In the genomic region with DNA sequence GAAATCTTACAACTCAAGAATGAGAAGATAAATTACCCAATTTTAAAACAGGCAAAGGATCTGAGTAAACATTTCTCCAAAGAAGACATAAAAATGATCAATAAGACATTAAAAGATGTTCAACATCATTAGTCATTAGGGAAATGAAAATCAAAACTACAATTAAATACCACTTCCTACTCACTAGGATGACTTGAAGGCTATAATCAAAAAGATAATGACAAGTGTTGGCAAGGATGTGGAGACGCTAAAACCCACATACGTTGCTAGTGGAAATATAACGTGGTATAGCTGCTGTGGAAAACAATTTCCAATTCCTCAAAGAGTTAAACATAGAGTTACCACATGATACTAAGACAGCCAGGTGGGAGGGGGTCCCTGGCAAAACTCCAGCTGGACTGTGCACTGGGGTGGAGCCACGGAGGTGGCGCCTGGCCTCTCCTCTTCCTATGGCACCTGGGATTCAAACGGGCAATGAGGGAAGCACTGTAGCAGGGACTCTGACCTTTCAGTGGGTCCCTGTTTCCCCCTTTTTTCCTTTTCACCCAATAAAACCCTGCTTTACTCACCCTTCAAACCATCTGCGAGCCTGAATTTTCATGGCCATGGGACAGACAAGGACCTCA, we compare ENCODE assay signal across 1 cellular context.
TF ChIP-seq lines count a peak whose summit lies in the region.

No MANE protein-coding gene starts in this region.

TF ChIP-seq in GM12878, 131 proteins besides CTCF, POLR2A, EP300 and RAD21 (continued from another document):
- TF ChIP-seq, protein P1, sequence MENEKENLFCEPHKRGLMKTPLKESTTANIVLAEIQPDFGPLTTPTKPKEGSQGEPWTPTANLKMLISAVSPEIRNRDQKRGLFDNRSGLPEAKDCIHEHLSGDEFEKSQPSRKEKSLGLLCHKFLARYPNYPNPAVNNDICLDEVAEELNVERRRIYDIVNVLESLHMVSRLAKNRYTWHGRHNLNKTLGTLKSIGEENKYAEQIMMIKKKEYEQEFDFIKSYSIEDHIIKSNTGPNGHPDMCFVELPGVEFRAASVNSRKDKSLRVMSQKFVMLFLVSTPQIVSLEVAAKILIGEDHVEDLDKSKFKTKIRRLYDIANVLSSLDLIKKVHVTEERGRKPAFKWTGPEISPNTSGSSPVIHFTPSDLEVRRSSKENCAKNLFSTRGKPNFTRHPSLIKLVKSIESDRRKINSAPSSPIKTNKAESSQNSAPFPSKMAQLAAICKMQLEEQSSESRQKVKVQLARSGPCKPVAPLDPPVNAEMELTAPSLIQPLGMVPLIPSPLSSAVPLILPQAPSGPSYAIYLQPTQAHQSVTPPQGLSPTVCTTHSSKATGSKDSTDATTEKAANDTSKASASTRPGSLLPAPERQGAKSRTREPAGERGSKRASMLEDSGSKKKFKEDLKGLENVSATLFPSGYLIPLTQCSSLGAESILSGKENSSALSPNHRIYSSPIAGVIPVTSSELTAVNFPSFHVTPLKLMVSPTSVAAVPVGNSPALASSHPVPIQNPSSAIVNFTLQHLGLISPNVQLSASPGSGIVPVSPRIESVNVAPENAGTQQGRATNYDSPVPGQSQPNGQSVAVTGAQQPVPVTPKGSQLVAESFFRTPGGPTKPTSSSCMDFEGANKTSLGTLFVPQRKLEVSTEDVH (IDR thresholded peaks at IDR 0.05; ENCODE audit: low read depth, partially characterized antibody) = no peak
- TF ChIP-seq TCF3 (IDR thresholded peaks at IDR 0.05; ENCODE audit: borderline replicate concordance, insufficient read depth, low read depth, low read length) (no peak), NFIC (IDR thresholded peaks at IDR 0.05; ENCODE audit: low read depth, low read length) (no peak), CREB1 (IDR thresholded peaks at IDR 0.05; ENCODE audit: low read depth) (no peak), NR2C2 (IDR thresholded peaks at IDR 0.05; ENCODE audit: borderline replicate concordance, control insufficient read depth, insufficient read length, low read depth) (no peak), KLF5 (IDR thresholded peaks at IDR 0.05; ENCODE audit: partially characterized antibody) (no peak), ASH2L (IDR thresholded peaks at IDR 0.05; ENCODE audit: borderline replicate concordance, low read depth) (no peak), MEF2A (IDR thresholded peaks at IDR 0.05; ENCODE audit: insufficient read depth, low read depth, low read length) (no peak), ZNF274 (IDR thresholded peaks at IDR 0.05; ENCODE audit: insufficient read depth, insufficient read length) (no peak), IKZF2 (IDR thresholded peaks at IDR 0.05) (peak in 1 of 2 experiments; percentile 10; a peak in 1 of 4 replicates), CREM (IDR thresholded peaks at IDR 0.05; ENCODE audit: low read depth) (no peak), MTA2 (IDR thresholded peaks at IDR 0.05; ENCODE audit: low read depth) (peak; percentile 59), SMAD1 (IDR thresholded peaks at IDR 0.05; ENCODE audit: low read depth, partially characterized antibody) (no peak), RB1 (IDR thresholded peaks at IDR 0.05; ENCODE audit: borderline replicate concordance) (no peak), ZNF207 (IDR thresholded peaks at IDR 0.05; ENCODE audit: borderline replicate concordance) (no peak)
- TF ChIP-seq, protein P2, sequence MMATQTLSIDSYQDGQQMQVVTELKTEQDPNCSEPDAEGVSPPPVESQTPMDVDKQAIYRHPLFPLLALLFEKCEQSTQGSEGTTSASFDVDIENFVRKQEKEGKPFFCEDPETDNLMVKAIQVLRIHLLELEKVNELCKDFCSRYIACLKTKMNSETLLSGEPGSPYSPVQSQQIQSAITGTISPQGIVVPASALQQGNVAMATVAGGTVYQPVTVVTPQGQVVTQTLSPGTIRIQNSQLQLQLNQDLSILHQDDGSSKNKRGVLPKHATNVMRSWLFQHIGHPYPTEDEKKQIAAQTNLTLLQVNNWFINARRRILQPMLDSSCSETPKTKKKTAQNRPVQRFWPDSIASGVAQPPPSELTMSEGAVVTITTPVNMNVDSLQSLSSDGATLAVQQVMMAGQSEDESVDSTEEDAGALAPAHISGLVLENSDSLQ (IDR thresholded peaks at IDR 0.05) = no peak
- TF ChIP-seq, protein P3, sequence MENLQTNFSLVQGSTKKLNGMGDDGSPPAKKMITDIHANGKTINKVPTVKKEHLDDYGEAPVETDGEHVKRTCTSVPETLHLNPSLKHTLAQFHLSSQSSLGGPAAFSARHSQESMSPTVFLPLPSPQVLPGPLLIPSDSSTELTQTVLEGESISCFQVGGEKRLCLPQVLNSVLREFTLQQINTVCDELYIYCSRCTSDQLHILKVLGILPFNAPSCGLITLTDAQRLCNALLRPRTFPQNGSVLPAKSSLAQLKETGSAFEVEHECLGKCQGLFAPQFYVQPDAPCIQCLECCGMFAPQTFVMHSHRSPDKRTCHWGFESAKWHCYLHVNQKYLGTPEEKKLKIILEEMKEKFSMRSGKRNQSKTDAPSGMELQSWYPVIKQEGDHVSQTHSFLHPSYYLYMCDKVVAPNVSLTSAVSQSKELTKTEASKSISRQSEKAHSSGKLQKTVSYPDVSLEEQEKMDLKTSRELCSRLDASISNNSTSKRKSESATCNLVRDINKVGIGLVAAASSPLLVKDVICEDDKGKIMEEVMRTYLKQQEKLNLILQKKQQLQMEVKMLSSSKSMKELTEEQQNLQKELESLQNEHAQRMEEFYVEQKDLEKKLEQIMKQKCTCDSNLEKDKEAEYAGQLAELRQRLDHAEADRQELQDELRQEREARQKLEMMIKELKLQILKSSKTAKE (IDR thresholded peaks at IDR 0.05; ENCODE audit: low read depth, poor library complexity, severe bottlenecking) = no peak
- TF ChIP-seq, protein P4, sequence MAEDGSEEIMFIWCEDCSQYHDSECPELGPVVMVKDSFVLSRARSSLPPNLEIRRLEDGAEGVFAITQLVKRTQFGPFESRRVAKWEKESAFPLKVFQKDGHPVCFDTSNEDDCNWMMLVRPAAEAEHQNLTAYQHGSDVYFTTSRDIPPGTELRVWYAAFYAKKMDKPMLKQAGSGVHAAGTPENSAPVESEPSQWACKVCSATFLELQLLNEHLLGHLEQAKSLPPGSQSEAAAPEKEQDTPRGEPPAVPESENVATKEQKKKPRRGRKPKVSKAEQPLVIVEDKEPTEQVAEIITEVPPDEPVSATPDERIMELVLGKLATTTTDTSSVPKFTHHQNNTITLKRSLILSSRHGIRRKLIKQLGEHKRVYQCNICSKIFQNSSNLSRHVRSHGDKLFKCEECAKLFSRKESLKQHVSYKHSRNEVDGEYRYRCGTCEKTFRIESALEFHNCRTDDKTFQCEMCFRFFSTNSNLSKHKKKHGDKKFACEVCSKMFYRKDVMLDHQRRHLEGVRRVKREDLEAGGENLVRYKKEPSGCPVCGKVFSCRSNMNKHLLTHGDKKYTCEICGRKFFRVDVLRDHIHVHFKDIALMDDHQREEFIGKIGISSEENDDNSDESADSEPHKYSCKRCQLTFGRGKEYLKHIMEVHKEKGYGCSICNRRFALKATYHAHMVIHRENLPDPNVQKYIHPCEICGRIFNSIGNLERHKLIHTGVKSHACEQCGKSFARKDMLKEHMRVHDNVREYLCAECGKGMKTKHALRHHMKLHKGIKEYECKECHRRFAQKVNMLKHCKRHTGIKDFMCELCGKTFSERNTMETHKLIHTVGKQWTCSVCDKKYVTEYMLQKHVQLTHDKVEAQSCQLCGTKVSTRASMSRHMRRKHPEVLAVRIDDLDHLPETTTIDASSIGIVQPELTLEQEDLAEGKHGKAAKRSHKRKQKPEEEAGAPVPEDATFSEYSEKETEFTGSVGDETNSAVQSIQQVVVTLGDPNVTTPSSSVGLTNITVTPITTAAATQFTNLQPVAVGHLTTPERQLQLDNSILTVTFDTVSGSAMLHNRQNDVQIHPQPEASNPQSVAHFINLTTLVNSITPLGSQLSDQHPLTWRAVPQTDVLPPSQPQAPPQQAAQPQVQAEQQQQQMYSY (CRISPR knock-in tag; IDR thresholded peaks at IDR 0.05) = no peak
- TF ChIP-seq, protein P5, sequence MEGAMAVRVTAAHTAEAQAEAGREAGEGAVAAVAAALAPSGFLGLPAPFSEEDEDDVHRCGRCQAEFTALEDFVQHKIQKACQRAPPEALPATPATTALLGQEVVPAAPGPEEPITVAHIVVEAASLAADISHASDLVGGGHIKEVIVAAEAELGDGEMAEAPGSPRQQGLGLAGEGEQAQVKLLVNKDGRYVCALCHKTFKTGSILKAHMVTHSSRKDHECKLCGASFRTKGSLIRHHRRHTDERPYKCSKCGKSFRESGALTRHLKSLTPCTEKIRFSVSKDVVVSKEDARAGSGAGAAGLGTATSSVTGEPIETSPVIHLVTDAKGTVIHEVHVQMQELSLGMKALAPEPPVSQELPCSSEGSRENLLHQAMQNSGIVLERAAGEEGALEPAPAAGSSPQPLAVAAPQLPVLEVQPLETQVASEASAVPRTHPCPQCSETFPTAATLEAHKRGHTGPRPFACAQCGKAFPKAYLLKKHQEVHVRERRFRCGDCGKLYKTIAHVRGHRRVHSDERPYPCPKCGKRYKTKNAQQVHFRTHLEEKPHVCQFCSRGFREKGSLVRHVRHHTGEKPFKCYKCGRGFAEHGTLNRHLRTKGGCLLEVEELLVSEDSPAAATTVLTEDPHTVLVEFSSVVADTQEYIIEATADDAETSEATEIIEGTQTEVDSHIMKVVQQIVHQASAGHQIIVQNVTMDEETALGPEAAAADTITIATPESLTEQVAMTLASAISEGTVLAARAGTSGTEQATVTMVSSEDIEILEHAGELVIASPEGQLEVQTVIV (IDR thresholded peaks at IDR 0.05; ENCODE audit: borderline replicate concordance, partially characterized antibody) = no peak
